ENCODE assay signal across 20 cellular contexts in the genomic region with DNA sequence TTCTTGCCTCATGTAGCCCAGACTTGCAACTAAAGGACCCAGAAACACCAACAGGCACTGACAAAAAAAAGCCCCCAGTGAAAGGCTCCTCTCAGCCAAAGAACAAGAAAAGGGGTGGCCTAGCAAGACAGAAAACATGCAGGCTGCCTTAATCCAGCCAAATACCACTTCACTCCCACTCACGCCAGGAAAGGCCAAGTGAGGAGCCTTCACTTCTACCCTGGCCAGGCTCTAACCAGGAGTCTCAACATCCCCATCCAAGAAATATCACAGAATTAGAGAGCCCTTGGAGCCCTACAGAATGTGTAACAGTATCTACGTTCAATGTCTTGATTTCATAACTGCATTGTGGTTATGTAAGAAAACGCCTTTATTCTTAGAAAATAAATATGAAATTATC.
A peak's percentile ranks its signal among the peaks of the same experiment; 100 is the strongest.
DNase-seq lines count a peak whose midpoint lies in the region; ATAC-seq and TF ChIP-seq lines count a peak whose summit lies in the region.
"Had no signal": no experiment of that assay in that cellular context is flagged by ENCODE, and none has a peak within 500 bp of the region (broad histone marks: within the 10 kb centered on the region; RNA-seq: fewer than 3 reads in every experiment).

No MANE protein-coding gene starts in this region.

- H2BK5ac ChIP-seq in neuronal stem cell (ENCODE audit: low read length): no peak overlapping the region

- H3K9ac ChIP-seq in neuronal stem cell (ENCODE audit: low read depth, low read length, poor library complexity): no peak overlapping the region
- H3K9ac ChIP-seq: BLaER1 had no signal

- no peaks in the 10 kb centered on the region for H3K9me3 Mint-ChIP-seq in chondrocyte (ENCODE audit: low read depth)
- H3K9me3 Mint-ChIP-seq: activated CD4-positive, alpha-beta memory T cell treated with anti-CD3 and anti-CD28 coated beads for 36 hours; activated naive CD4-positive, alpha-beta T cell treated with anti-CD3 and anti-CD28 coated beads, Interleukin-2, amount 10 ng/mL, durations not matched to agents 7 days and 5 days; stimulated activated naive CD8-positive, alpha-beta T cell treated with anti-CD3 and anti-CD28 coated beads, Interleukin-15, amount 100 ng/mL, for 72 hours had no signal

- no peak for TF ChIP-seq CTCF in left ventricle myocardium inferior (IDR thresholded peaks at IDR 0.05; ENCODE audit: borderline replicate concordance)
- TF ChIP-seq CTCF in transverse colon (IDR thresholded peaks at IDR 0.05): no peak
- TF ChIP-seq CTCF in chondrocyte (IDR thresholded peaks at IDR 0.05): no peak

- no peak overlapping the region for H3K14ac ChIP-seq in neuronal stem cell (ENCODE audit: low read length)

- H3K27ac ChIP-seq in left ventricle myocardium inferior (replicated peaks) (peak overlapping the region; percentile 41), neuronal stem cell (replicated peaks; ENCODE audit: low read length) (no peak overlapping the region), transverse colon (peak overlapping the region in 3 of 4 donors; percentile 1 to 32 (median 25))
- H3K27ac ChIP-seq: BLaER1, colonic mucosa, WERI-Rb-1 had no signal

- H3K4me3 Mint-ChIP-seq in chondrocyte (ENCODE audit: unreplicated experiment): no peak overlapping the region
- H3K4me3 Mint-ChIP-seq: activated CD4-positive, alpha-beta memory T cell treated with anti-CD3 and anti-CD28 coated beads for 36 hours; activated naive CD4-positive, alpha-beta T cell treated with anti-CD3 and anti-CD28 coated beads, Interleukin-2, amount 10 ng/mL, durations not matched to agents 7 days and 5 days; stimulated activated naive CD8-positive, alpha-beta T cell treated with anti-CD3 and anti-CD28 coated beads, Interleukin-15, amount 100 ng/mL, for 72 hours; T-helper 17 cell had no signal

- H2AFZ ChIP-seq in neuronal stem cell (ENCODE audit: low read length): no peak overlapping the region

- no peak overlapping the region for H3K27ac Mint-ChIP-seq in chondrocyte (ENCODE audit: unreplicated experiment)
- H3K27ac Mint-ChIP-seq: activated CD4-positive, alpha-beta memory T cell treated with anti-CD3 and anti-CD28 coated beads for 36 hours; activated naive CD4-positive, alpha-beta T cell treated with anti-CD3 and anti-CD28 coated beads, Interleukin-2, amount 10 ng/mL, durations not matched to agents 7 days and 5 days; stimulated activated naive CD8-positive, alpha-beta T cell treated with anti-CD3 and anti-CD28 coated beads, Interleukin-15, amount 100 ng/mL, for 72 hours; T-helper 17 cell had no signal

- DNase-seq in Right ventricle myocardium inferior (ENCODE audit: missing footprints): no peak
- no peak for DNase-seq in Right ventricle myocardium superior
- DNase-seq in left ventricle myocardium inferior: no peak
- DNase-seq in neuronal stem cell (ENCODE audit: low spot score): peak; percentile 11
- DNase-seq in transverse colon: no peak
- DNase-seq in chondrocyte (ENCODE audit: low spot score): no peak
- no peak for DNase-seq in A172 (ENCODE audit: low spot score)
- DNase-seq: 8988T; activated CD4-positive, alpha-beta memory T cell treated with anti-CD3 and anti-CD28 coated beads for 36 hours; activated naive CD4-positive, alpha-beta T cell treated with anti-CD3 and anti-CD28 coated beads, Interleukin-2, amount 10 ng/mL, durations not matched to agents 7 days and 5 days; colonic mucosa; NCI-H1105 treated with DMSO at 0.1 percent for 48 hours; NCI-H69; stimulated activated CD4-positive, alpha-beta T cell treated with anti-CD3 and anti-CD28 coated beads, Interleukin-2, amount 100 ng/mL, for 48 hours; stimulated activated naive CD8-positive, alpha-beta T cell treated with anti-CD3 and anti-CD28 coated beads, Interleukin-15, amount 100 ng/mL, for 72 hours; T-helper 17 cell; WERI-Rb-1 had no signal

- no peak overlapping the region for H2BK15ac ChIP-seq in neuronal stem cell (ENCODE audit: low read length)

- no peak overlapping the region for H3K4ac ChIP-seq in neuronal stem cell (ENCODE audit: low read length)

- H3K79me1 ChIP-seq in neuronal stem cell (ENCODE audit: low read depth, low read length): peaks cover 2% of the 10 kb centered on the region

- no peak for TF ChIP-seq EP300 in transverse colon (IDR thresholded peaks at IDR 0.05; ENCODE audit: low read depth)

- H3K27me3 Mint-ChIP-seq in chondrocyte (ENCODE audit: low read depth): no peaks in the 10 kb centered on the region
- H3K27me3 Mint-ChIP-seq: activated naive CD4-positive, alpha-beta T cell treated with anti-CD3 and anti-CD28 coated beads, Interleukin-2, amount 10 ng/mL, durations not matched to agents 7 days and 5 days; stimulated activated naive CD8-positive, alpha-beta T cell treated with anti-CD3 and anti-CD28 coated beads, Interleukin-15, amount 100 ng/mL, for 72 hours had no signal

- H3K9me3 ChIP-seq in left ventricle myocardium inferior (replicated peaks) (no peaks in the 10 kb centered on the region), neuronal stem cell (replicated peaks in 1 of 2; ENCODE audit: control insufficient read depth in 2 of 2, insufficient read depth in 1 of 2, low read depth in 1 of 2, low read length in 2 of 2) (no peaks in the 10 kb centered on the region), transverse colon (no peaks in the 10 kb centered on the region)
- H3K9me3 ChIP-seq: BLaER1, colonic mucosa had no signal

- no peak overlapping the region for H3K18ac ChIP-seq in neuronal stem cell (ENCODE audit: low read length)

- H2BK12ac ChIP-seq in neuronal stem cell (ENCODE audit: low read length): no peak overlapping the region

- in situ Hi-C loops in transverse colon (cut with MboI; ENCODE audit: low pct_ligation_motif_present in 1 of 4, low pct_unique_long_range_greater_than_20kb in 1 of 4, low sequenced_read_pairs in 3 of 4): no loop called here

- no CpG with 5 or more reads among the region's 3 CpGs for WGBS in neuronal stem cell (ENCODE audit: extremely low coverage in 2 of 2, insufficient read length in 2 of 2, insufficient replicate concordance in 1 of 2), 2 donors
- WGBS in transverse colon (ENCODE audit: low coverage in 1 of 2), 2 donors: 70 to 83% methylated on average over 2 to 3 of the region's 3 CpGs

- H3K4me2 ChIP-seq in neuronal stem cell (ENCODE audit: insufficient read depth, low read length, poor library complexity, severe bottlenecking): no peak overlapping the region
- H3K4me2 ChIP-seq: BLaER1 had no signal

- H4K91ac ChIP-seq in neuronal stem cell (ENCODE audit: low read depth, low read length, poor library complexity): no peak overlapping the region

- intact Hi-C loops in Right ventricle myocardium inferior (cut with DNase I) (no loop called here), Right ventricle myocardium superior (cut with DNase I) (no loop called here), left ventricle myocardium inferior (cut with micrococcal nuclease) (no loop called here), transverse colon (cut with DNase I; ENCODE audit: low total_unique reads) (no loop called here)

- no peaks in the 10 kb centered on the region for H3K36me3 Mint-ChIP-seq in chondrocyte (ENCODE audit: low read depth)
- H3K36me3 Mint-ChIP-seq: activated CD4-positive, alpha-beta memory T cell treated with anti-CD3 and anti-CD28 coated beads for 36 hours; activated naive CD4-positive, alpha-beta T cell treated with anti-CD3 and anti-CD28 coated beads, Interleukin-2, amount 10 ng/mL, durations not matched to agents 7 days and 5 days had no signal

- H3K36me3 ChIP-seq in left ventricle myocardium inferior (no peaks in the 10 kb centered on the region), neuronal stem cell (replicated peaks in 1 of 2; ENCODE audit: control insufficient read depth in 2 of 2, insufficient read depth in 2 of 2, low read length in 2 of 2) (no peaks in the 10 kb centered on the region), transverse colon (no peaks in the 10 kb centered on the region)
- H3K36me3 ChIP-seq: BLaER1, colonic mucosa, WERI-Rb-1 had no signal

- H4K8ac ChIP-seq in neuronal stem cell (ENCODE audit: low read depth, low read length): no peak overlapping the region

- no peak overlapping the region for H3K23ac ChIP-seq in neuronal stem cell (ENCODE audit: low read depth, low read length, poor library complexity)

- ATAC-seq in Right ventricle myocardium inferior (peak; percentile 52), Right ventricle myocardium superior (ENCODE audit: poor library complexity) (no peak), HG03354 (IDR thresholded peaks at IDR 0.05; ENCODE audit: poor library complexity, severe bottlenecking, unreplicated experiment) (no peak)
- ATAC-seq: stimulated activated naive CD8-positive, alpha-beta T cell treated with anti-CD3 and anti-CD28 coated beads, Interleukin-15, amount 100 ng/mL, for 72 hours; T-helper 17 cell had no signal

- H3K4me3 ChIP-seq in left ventricle myocardium inferior (no peak overlapping the region), neuronal stem cell (ENCODE audit: low read length in 2 of 2) (no peak overlapping the region), transverse colon (no peak overlapping the region)
- H3K4me3 ChIP-seq: BLaER1, colonic mucosa, skin epidermis had no signal

- H3K4me1 Mint-ChIP-seq in chondrocyte (ENCODE audit: low read depth): peaks cover 48% of the 10 kb centered on the region
- H3K4me1 Mint-ChIP-seq: activated naive CD4-positive, alpha-beta T cell treated with anti-CD3 and anti-CD28 coated beads, Interleukin-2, amount 10 ng/mL, durations not matched to agents 7 days and 5 days; stimulated activated naive CD8-positive, alpha-beta T cell treated with anti-CD3 and anti-CD28 coated beads, Interleukin-15, amount 100 ng/mL, for 72 hours; T-helper 17 cell had no signal

- no peaks in the 10 kb centered on the region for H3K27me3 ChIP-seq in left ventricle myocardium inferior (ENCODE audit: low read depth)
- no peaks in the 10 kb centered on the region for H3K27me3 ChIP-seq in neuronal stem cell (ENCODE audit: control insufficient read depth in 3 of 3, insufficient read depth in 3 of 3, low read depth in 1 of 3, low read length in 3 of 3)
- no peaks in the 10 kb centered on the region for H3K27me3 ChIP-seq in transverse colon
- H3K27me3 ChIP-seq: BLaER1, colonic mucosa had no signal

- H2BK120ac ChIP-seq in neuronal stem cell (ENCODE audit: low read depth, low read length): no peak overlapping the region

- H3K4me1 ChIP-seq in left ventricle myocardium inferior (peaks cover 99% of the 10 kb centered on the region), neuronal stem cell (ENCODE audit: control insufficient read depth in 2 of 2, insufficient read depth in 1 of 2, low read depth in 1 of 2, low read length in 2 of 2) (peaks cover 0 to 6% of the 10 kb centered on the region in 2 donors), transverse colon (peaks cover 0 to 30% (median 13%) of the 10 kb centered on the region in 4 donors)
- H3K4me1 ChIP-seq: BLaER1, colonic mucosa had no signal

- TF ChIP-seq POLR2A in transverse colon (IDR thresholded peaks at IDR 0.05): no peak

- H2AK5ac ChIP-seq in neuronal stem cell (ENCODE audit: low read depth, low read length): no peak overlapping the region
